8 cellular contexts compared by ENCODE assay signal in the genomic region with DNA sequence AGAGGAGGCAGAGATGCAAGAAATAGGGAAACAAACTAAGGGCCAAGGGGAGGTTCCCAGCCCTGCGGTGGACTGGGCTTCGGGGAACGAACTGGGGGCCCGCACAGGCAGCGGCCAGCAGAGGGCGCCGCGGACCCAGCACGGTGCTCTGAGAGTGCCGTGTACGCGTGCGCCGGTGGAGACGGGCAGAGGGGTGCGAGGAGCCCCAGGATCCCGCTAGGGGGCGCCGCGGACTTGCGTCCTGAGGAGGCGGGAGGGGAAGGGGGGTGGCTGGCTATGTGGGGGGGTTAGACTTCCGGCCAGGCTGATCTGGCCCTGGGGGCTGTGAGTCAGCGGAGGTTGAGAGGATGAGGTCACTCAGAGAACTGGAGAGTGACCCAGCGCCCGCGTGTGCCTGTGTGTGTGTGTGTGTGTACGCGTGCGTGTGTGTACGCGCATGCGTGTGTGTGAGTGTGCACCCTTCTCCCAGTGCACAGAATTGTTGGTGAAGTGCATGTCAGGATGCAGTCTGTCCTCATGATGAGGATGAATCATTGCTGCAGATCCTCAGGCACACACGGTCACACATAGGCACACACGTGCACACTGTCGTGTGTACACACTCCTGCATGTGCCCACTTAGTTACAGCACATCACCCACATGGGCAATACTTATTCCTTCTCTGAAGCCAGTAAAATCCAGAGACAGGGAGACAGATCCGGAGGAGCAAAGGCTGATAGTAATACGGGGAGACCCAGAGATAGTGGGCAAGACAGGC. TPM values are rescaled to one million over a fixed set of nuclear protein-coding genes. Genes with fewer than 3 reads are reported as not detected.
DNase-seq lines count a peak whose midpoint lies in the region; ATAC-seq and TF ChIP-seq lines count a peak whose summit lies in the region.

No MANE protein-coding gene starts in this region.

- H3K4me1 ChIP-seq in DND-41 (ENCODE audit: insufficient read depth, low read length), result peaks cover 18% of the 10 kb centered on the region
- H3K4me1 ChIP-seq in SJSA1 (replicated peaks), result peaks cover 70% of the 10 kb centered on the region
- H3K4me1 ChIP-seq in gastroesophageal sphincter, result peaks cover 2 to 84% (median 69%) of the 10 kb centered on the region in 3 donors

- H2AFZ ChIP-seq in DND-41 (ENCODE audit: low read depth, low read length), result peak overlapping the region; percentile 53

- TF ChIP-seq EP300 in gastroesophageal sphincter (IDR thresholded peaks at IDR 0.05), result no peak

- H3K9me3 ChIP-seq in DND-41 (ENCODE audit: insufficient read depth, low read length, severe bottlenecking) (no peaks in the 10 kb centered on the region), SJSA1 (replicated peaks) (no peaks in the 10 kb centered on the region), gastroesophageal sphincter (no peaks in the 10 kb centered on the region)

- no peak overlapping the region for H3K4me3 ChIP-seq in DND-41 (ENCODE audit: low read depth in 1 of 2, low read length in 2 of 2)
- H3K4me3 ChIP-seq in H7 (ENCODE audit: insufficient read depth, low read depth, low read length), result no peak overlapping the region
- no peak overlapping the region for H3K4me3 ChIP-seq in SJSA1
- peak overlapping the region in 1 of 2 donors; percentile 8 for H3K4me3 ChIP-seq in gastroesophageal sphincter

- H3K4me2 ChIP-seq in DND-41 (ENCODE audit: insufficient read depth, low read length), result peak overlapping the region; percentile 38

- 0 to 33% methylated on average over 4 to 6 of the region's 38 CpGs for WGBS in gastroesophageal sphincter (ENCODE audit: low coverage in 1 of 2), 2 donors

- DNase-seq in DND-41, result peak; percentile 93
- peak; percentile 100 for DNase-seq in H7
- DNase-seq in MV-4-11 (lab: John Stamatoyannopoulos, UW), result peak; percentile 94
- DNase-seq in SJSA1 (ENCODE audit: low read depth in 1 of 2, low spot score in 2 of 2), result peak; percentile 97 to 99
- peak; percentile 72 to 92 (median 83) for DNase-seq in activated naive CD4-positive, alpha-beta T cell (lab: John Stamatoyannopoulos, UW)
- DNase-seq in occipital lobe (lab: John Stamatoyannopoulos, UW), result peak; percentile 89
- peak; percentile 96 for DNase-seq in superior temporal gyrus (ENCODE audit: extremely low spot score)

- H3K27ac ChIP-seq in DND-41 (ENCODE audit: low read length) (peak overlapping the region; percentile 17; the same call in 1 of the 2 replicates), SJSA1 (peak overlapping the region; percentile 51), gastroesophageal sphincter (peak overlapping the region; percentile 21 to 86 (median 82))

- peak; percentile 94 for TF ChIP-seq CTCF in DND-41 (IDR thresholded peaks at IDR 0.05; ENCODE audit: borderline replicate concordance, extremely low read depth, low read length, poor library complexity, severe bottlenecking)
- TF ChIP-seq CTCF in gastroesophageal sphincter (IDR thresholded peaks at IDR 0.05), result peak; percentile 99 to 100 (median 100)

- peaks cover 8% of the 10 kb centered on the region; the same call in 1 of the 2 replicates for H4K20me1 ChIP-seq in DND-41 (ENCODE audit: insufficient read depth, low read length)

- no peaks in the 10 kb centered on the region for H3K79me2 ChIP-seq in DND-41 (ENCODE audit: insufficient read depth, low read length)

- peaks cover 4% of the 10 kb centered on the region for H3K27me3 ChIP-seq in DND-41 (ENCODE audit: insufficient read depth, low read length, poor library complexity)
- peaks cover 32% of the 10 kb centered on the region for H3K27me3 ChIP-seq in H7 (ENCODE audit: control insufficient read depth, insufficient read depth, low read length)
- H3K27me3 ChIP-seq in SJSA1 (replicated peaks), result peaks cover 21% of the 10 kb centered on the region
- H3K27me3 ChIP-seq in gastroesophageal sphincter, result peaks cover 27% of the 10 kb centered on the region

- no peak for TF ChIP-seq POLR2A in gastroesophageal sphincter (IDR thresholded peaks at IDR 0.05)

- peak; percentile 91 for ATAC-seq in DND-41 (ENCODE audit: insufficient read depth, low read depth)
- peak; percentile 87 for ATAC-seq in gastroesophageal sphincter

- no peak overlapping the region for H3K9ac ChIP-seq in DND-41 (ENCODE audit: low read depth, low read length)

- H3K36me3 ChIP-seq in DND-41 (ENCODE audit: insufficient read depth, low read length), result no peaks in the 10 kb centered on the region
- H3K36me3 ChIP-seq in H7 (replicated peaks; ENCODE audit: control insufficient read depth, insufficient read depth, low read length), result no peaks in the 10 kb centered on the region
- no peaks in the 10 kb centered on the region for H3K36me3 ChIP-seq in SJSA1
- no peaks in the 10 kb centered on the region for H3K36me3 ChIP-seq in gastroesophageal sphincter

RNA-seq across cellular contexts. Expression of a gene that starts 17.0 kb away (rescaled TPM):
- 220 and 231 TPM in 2 replicates for total RNA-seq in H7 (2014; rRNA removed; shearing (Covaris generic))
- 149 and 169 TPM in 2 replicates for total RNA-seq in SJSA1 (2014; rRNA removed; shearing (Covaris generic))
- 10 to 100 TPM; 13.9 to 34.3 (median 23.9) TPM for total RNA-seq in gastroesophageal sphincter
- total RNA-seq in occipital lobe, result 24.0 TPM

RNA-seq across cellular contexts. Expression of a gene that starts 18.3 kb away (rescaled TPM):
- total RNA-seq in H7 (2014; rRNA removed; shearing (Covaris generic)), result 1.7 and 4.1 TPM in 2 replicates
- total RNA-seq in SJSA1 (2014; rRNA removed; shearing (Covaris generic)), result not detected in 2 replicates
- 1 to 10 TPM in 2 of 4 donors, under 1 TPM in 1, not detected in 1; 0.50 to 5.0 (median 1.9) TPM for total RNA-seq in gastroesophageal sphincter
- total RNA-seq in occipital lobe, result 95.8 TPM

RNA-seq across cellular contexts. Expression of a gene that starts 41.0 kb away (rescaled TPM):
- total RNA-seq in H7 (2014; rRNA removed; shearing (Covaris generic)), result 0.73 and 1.3 TPM in 2 replicates
- not detected in 2 replicates for total RNA-seq in SJSA1 (2014; rRNA removed; shearing (Covaris generic))
- total RNA-seq in gastroesophageal sphincter, result 1 to 10 TPM in 2 of 4 donors, under 1 TPM in 2; 0.13 to 3.0 (median 1.2) TPM
- not detected for total RNA-seq in occipital lobe

RNA-seq across cellular contexts. Expression of a gene that starts 45.2 kb away (rescaled TPM):
- 137 and 190 TPM in 2 replicates for total RNA-seq in H7 (2014; rRNA removed; shearing (Covaris generic))
- total RNA-seq in SJSA1 (2014; rRNA removed; shearing (Covaris generic)), result 2.8 and 6.7 TPM in 2 replicates
- 10 to 100 TPM in 1 of 4 donors, 1 to 10 TPM in 2, under 1 TPM in 1; 0.54 to 36.7 (median 6.0) TPM for total RNA-seq in gastroesophageal sphincter
- 3.1 TPM for total RNA-seq in occipital lobe

RNA-seq across cellular contexts. Expression of a gene that starts 58.9 kb away (rescaled TPM):
- total RNA-seq in H7 (2014; rRNA removed; shearing (Covaris generic)), result 40.6 and 45.0 TPM in 2 replicates
- 10.0 and 18.4 TPM in 2 replicates for total RNA-seq in SJSA1 (2014; rRNA removed; shearing (Covaris generic))
- total RNA-seq in gastroesophageal sphincter (10 to 100 TPM; 18.4 to 37.2 (median 24.0) TPM), occipital lobe (10.3 TPM)

Comparison
In these comparisons a context has a peak if more than half of its experiments do, and no peak if none do; other contexts are left out.
1. H3K27ac ChIP-seq: peak in every context shown above with its lines; median percentile 82 in gastroesophageal sphincter; 51 in SJSA1; 17 in DND-41.
2. RNA of a gene that starts 18.3 kb away (total RNA-seq): 95.8 TPM in occipital lobe (single experiment); 0.50 to 5.0 TPM in gastroesophageal sphincter, 1.7 to 4.1 TPM in H7 and not detected in SJSA1; every median in the first group is over 10 times any median in the second.
3. Peak in every context shown above with its lines, with median percentiles within 50 percentile points of each other: DNase-seq.